In genomic region chr14:94173885-94174621, GRCh38 we compare ENCODE assay signal across 8 cellular contexts. TPM values are rescaled to one million over a fixed set of nuclear protein-coding genes. Genes with fewer than 3 reads are reported as not detected.
DNase-seq lines count a peak whose midpoint lies in the region; ATAC-seq lines count a peak whose summit lies in the region.

Gene PPP4R4 (plus strand): TSS chr14:94174322. CDS start chr14:94174466, 144 bp downstream.

- DNase-seq in A172 (ENCODE audit: low spot score) (peak; percentile 49), NCI-H446 (lab: John Stamatoyannopoulos, UW) (peak; percentile 74 to 94), cerebellum (ENCODE audit: low spot score) (peak; percentile 94), kidney glomerular epithelial cell (lab: John Stamatoyannopoulos, UW) (peak; percentile 71)
- DNase-seq in activated CD4-positive, alpha-beta T cell treated with anti-CD3 and anti-CD28 coated beads for 1 hour = peak; percentile 78
- peak; percentile 76 to 83 for DNase-seq in stimulated activated CD4-positive, alpha-beta T cell treated with anti-CD3 and anti-CD28 coated beads, Interleukin-15, amount 100 ng/mL, for 48 hours (ENCODE audit: low read depth in 2 of 2)

- ATAC-seq in GM18867 (IDR thresholded peaks at IDR 0.05; ENCODE audit: unreplicated experiment) = peak; percentile 79
- peak; percentile 77 for ATAC-seq in HG03135 (IDR thresholded peaks at IDR 0.05; ENCODE audit: unreplicated experiment)

RNA-seq across cellular contexts. Expression of gene PPP4R4, which starts in this region (rescaled TPM):
- total RNA-seq in A172 (2014; rRNA removed; shearing (Covaris generic)) = 1.5 and 3.6 TPM in 2 replicates
- total RNA-seq in cerebellum = 3.0 TPM

Comparison
In these comparisons a context has a peak if more than half of its experiments do, and no peak if none do; other contexts are left out.
1. Peak in every context shown above with its lines: DNase-seq and ATAC-seq.